ENCODE assay signal across 11 cellular contexts in the genomic region with DNA sequence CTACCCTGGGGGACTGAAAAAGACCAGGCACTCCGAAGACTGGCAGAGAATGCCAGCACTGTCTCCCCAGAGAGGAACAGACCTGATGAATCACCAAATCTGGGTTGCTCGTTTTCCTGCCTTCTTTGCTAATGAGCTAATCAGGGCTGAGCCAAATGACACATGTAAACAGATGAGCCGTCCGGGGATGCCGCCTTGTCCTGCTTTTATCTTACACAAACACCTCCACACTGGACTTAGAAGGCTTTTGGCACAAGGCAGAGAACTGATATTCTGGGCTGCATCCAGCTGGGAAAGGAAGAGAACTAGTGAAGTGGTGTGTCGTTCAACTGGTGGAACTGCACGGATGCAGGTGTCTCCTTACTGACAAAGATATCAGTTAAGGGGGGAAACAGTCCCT.
DNase-seq lines count a peak whose midpoint lies in the region; FAIRE-seq and TF ChIP-seq lines count a peak whose summit lies in the region.
"Had no signal": no experiment of that assay in that cellular context is flagged by ENCODE, and none has a peak within 500 bp of the region (broad histone marks: within the 10 kb centered on the region; RNA-seq: fewer than 3 reads in every experiment).

No MANE protein-coding gene starts in this region.

- H3K27me3 ChIP-seq in astrocyte (ENCODE audit: insufficient read depth, low read length) (no peaks in the 10 kb centered on the region), thyroid gland (no peaks in the 10 kb centered on the region)
- H3K27me3 ChIP-seq: SJSA1, tibial nerve had no signal

- TF ChIP-seq CTCF in HFFc6 (IDR thresholded peaks at IDR 0.05): no peak
- no peak for TF ChIP-seq CTCF in astrocyte (IDR thresholded peaks at IDR 0.05; ENCODE audit: insufficient read depth, low read depth, low read length)
- TF ChIP-seq CTCF in thyroid gland (IDR thresholded peaks at IDR 0.05): no peak

- peak; percentile 69 for DNase-seq in A172 (ENCODE audit: low spot score)
- DNase-seq in HFFc6: peak; percentile 6
- DNase-seq in astrocyte (ENCODE audit: low read depth): peak; percentile 45
- peak; percentile 94 for DNase-seq in islet precursor cell
- no peak for DNase-seq in SK-N-DZ (ENCODE audit: low spot score)
- DNase-seq in thyroid gland: no peak
- no peak for DNase-seq in NOMO-1 treated with DMSO at 0.1 percent for 48 hours (lab: John Stamatoyannopoulos, UW; ENCODE audit: unreplicated experiment)
- no peak for DNase-seq in NCI-H524 treated with DMSO at 0.1 percent for 48 hours (lab: John Stamatoyannopoulos, UW)
- DNase-seq: activated CD8-positive, alpha-beta memory T cell treated with anti-CD3 and anti-CD28 coated beads, Interleukin-2, amount 50 U/mL, for 4 hours had no signal

- FAIRE-seq in astrocyte (lab: Jason Lieb, UNC): no peak

- no peaks in the 10 kb centered on the region for H3K4me1 Mint-ChIP-seq in HFFc6 (ENCODE audit: low read depth)
- H3K4me1 Mint-ChIP-seq in astrocyte (ENCODE audit: low read depth, unreplicated experiment): peaks cover 11% of the 10 kb centered on the region

- H3K9me3 ChIP-seq in astrocyte (ENCODE audit: insufficient read depth, low read depth, low read length) (no peaks in the 10 kb centered on the region), thyroid gland (no peaks in the 10 kb centered on the region)
- H3K9me3 ChIP-seq: SJSA1, tibial nerve had no signal

- intact Hi-C loops in thyroid gland (cut with DNase I): no loop called here

- H3K36me3 ChIP-seq in astrocyte (ENCODE audit: insufficient read depth, low read length) (no peaks in the 10 kb centered on the region), thyroid gland (no peaks in the 10 kb centered on the region)
- H3K36me3 ChIP-seq: SJSA1, tibial nerve had no signal

- WGBS in thyroid gland, 2 donors: 18 to 35% methylated on average over 7 of the region's 7 CpGs

- H3K9me3 Mint-ChIP-seq in HFFc6 (no peaks in the 10 kb centered on the region), astrocyte (ENCODE audit: unreplicated experiment) (peaks cover 5% of the 10 kb centered on the region)

- H3K27me3 Mint-ChIP-seq in HFFc6 (ENCODE audit: insufficient read depth) (peaks cover 2% of the 10 kb centered on the region; the same call in 1 of the 2 replicates), astrocyte (ENCODE audit: low read depth, unreplicated experiment) (no peaks in the 10 kb centered on the region)

- H3K27ac ChIP-seq in astrocyte (ENCODE audit: low read depth, low read length) (no peak overlapping the region), thyroid gland (no peak overlapping the region)
- H3K27ac ChIP-seq: SJSA1, tibial nerve had no signal

- H3K36me3 Mint-ChIP-seq in HFFc6 (ENCODE audit: low read depth): no peaks in the 10 kb centered on the region
- H3K36me3 Mint-ChIP-seq in astrocyte (ENCODE audit: low read depth, unreplicated experiment): no peaks in the 10 kb centered on the region

- peak overlapping the region; percentile 62 for H3K4me2 ChIP-seq in astrocyte (ENCODE audit: low read length)

- H3K4me3 Mint-ChIP-seq in HFFc6 (no peak overlapping the region), astrocyte (ENCODE audit: unreplicated experiment) (no peak overlapping the region)

- no peaks in the 10 kb centered on the region for H3K79me2 ChIP-seq in astrocyte (ENCODE audit: insufficient read depth, low read length)

- peaks cover 5% of the 10 kb centered on the region for H3K4me1 ChIP-seq in astrocyte (ENCODE audit: insufficient read depth, low read length)
- H3K4me1 ChIP-seq in thyroid gland: no peaks in the 10 kb centered on the region
- H3K4me1 ChIP-seq: SJSA1 had no signal

- H3K9ac ChIP-seq in astrocyte (ENCODE audit: low read length): no peak overlapping the region

- H3K27ac Mint-ChIP-seq in HFFc6 (no peak overlapping the region), astrocyte (ENCODE audit: unreplicated experiment) (peak overlapping the region; percentile 38)

- H3K4me3 ChIP-seq in astrocyte (ENCODE audit: insufficient read depth, low read depth, low read length) (no peak overlapping the region), thyroid gland (replicated peaks in 1 of 3) (no peak overlapping the region)
- H3K4me3 ChIP-seq: SJSA1, tibial nerve had no signal

- TF ChIP-seq POLR2A in thyroid gland (IDR thresholded peaks at IDR 0.05): no peak

- H2AFZ ChIP-seq in astrocyte (ENCODE audit: low read depth, low read length): peak overlapping the region; percentile 4

- no peaks in the 10 kb centered on the region for H4K20me1 ChIP-seq in astrocyte (ENCODE audit: insufficient read depth, low read length)

Comparison
In these comparisons a context has a peak if more than half of its experiments do, and no peak if none do; other contexts are left out.
1. DNase-seq: peak in A172 (single experiment), HFFc6 (single experiment), astrocyte (single experiment) and islet precursor cell (single experiment); none in SK-N-DZ (single experiment), thyroid gland (0 of 2), NOMO-1 treated with DMSO at 0.1 percent for 48 hours (single experiment) and NCI-H524 treated with DMSO at 0.1 percent for 48 hours (single experiment).